In the genomic region with DNA sequence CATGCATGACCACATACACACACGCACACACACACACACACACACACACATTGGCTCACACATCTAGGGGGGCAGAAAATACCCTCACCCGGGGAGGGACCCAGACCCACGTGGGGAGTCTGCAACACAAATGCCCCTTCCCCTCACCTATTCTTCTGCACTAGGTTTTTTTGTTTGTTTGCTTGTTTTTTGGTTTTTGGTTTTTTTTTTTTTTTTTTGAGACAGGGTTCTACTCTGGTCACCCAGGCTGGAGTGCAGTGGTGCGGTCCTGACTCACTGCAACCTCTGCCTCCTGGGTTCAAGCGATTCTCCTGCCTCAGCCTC, we compare ENCODE assay signal across 13 cellular contexts. TPM values are rescaled to one million over a fixed set of nuclear protein-coding genes. Genes with fewer than 3 reads are reported as not detected.
A peak's percentile ranks its signal among the peaks of the same experiment; 100 is the strongest.
DNase-seq lines count a peak whose midpoint lies in the region; ATAC-seq and TF ChIP-seq lines count a peak whose summit lies in the region.
"Had no signal": no experiment of that assay in that cellular context is flagged by ENCODE, and none has a peak within 500 bp of the region (broad histone marks: within the 10 kb centered on the region; RNA-seq: fewer than 3 reads in every experiment).

No MANE protein-coding gene starts in this region.

- CTCF ChIA-PET in CD4-positive, alpha-beta memory T cell (lab: Charles Lee; ENCODE audit: partially characterized antibody), result interaction anchor here (0.8 to 5.4 kb wide), 7 partner anchors 8 to 157 kb away, joined by 3 to 83 read pairs (median 5); a partner anchor contains a TSS

- no peaks in the 10 kb centered on the region for H3K27me3 Mint-ChIP-seq in CD4-positive, alpha-beta memory T cell
- no peaks in the 10 kb centered on the region for H3K27me3 Mint-ChIP-seq in memory B cell

- peak; percentile 19 for ATAC-seq in GM19395 (IDR thresholded peaks at IDR 0.05; ENCODE audit: unreplicated experiment)
- peak; percentile 14 for ATAC-seq in memory B cell (ENCODE audit: low read depth)
- ATAC-seq in GM21576 (IDR thresholded peaks at IDR 0.05; ENCODE audit: unreplicated experiment), result no peak
- ATAC-seq in HG03139 (IDR thresholded peaks at IDR 0.05; ENCODE audit: unreplicated experiment), result no peak
- no peak for ATAC-seq in GM21367 (IDR thresholded peaks at IDR 0.05; ENCODE audit: unreplicated experiment)

- H3K36me3 ChIP-seq in CD4-positive, alpha-beta memory T cell (ENCODE audit: insufficient read depth, low read length), result no peaks in the 10 kb centered on the region
- no peaks in the 10 kb centered on the region for H3K36me3 ChIP-seq in Peyer's patch
- H3K36me3 ChIP-seq: tibial nerve had no signal

- peak overlapping the region in 1 of 2 donors; percentile 42 for H3K4me3 ChIP-seq in CD4-positive, alpha-beta memory T cell (ENCODE audit: low read length in 2 of 2)
- H3K4me3 ChIP-seq in Peyer's patch, result no peak overlapping the region
- H3K4me3 ChIP-seq: tibial nerve had no signal

- H3K27ac Mint-ChIP-seq in CD4-positive, alpha-beta memory T cell, result peak overlapping the region in 6 of 7 donors; percentile 53 to 95 (median 90)
- peak overlapping the region; percentile 88 for H3K27ac Mint-ChIP-seq in memory B cell

- no peaks in the 10 kb centered on the region for H3K27me3 ChIP-seq in CD4-positive, alpha-beta memory T cell (ENCODE audit: insufficient read depth, low read length)
- no peaks in the 10 kb centered on the region for H3K27me3 ChIP-seq in Peyer's patch
- H3K27me3 ChIP-seq: tibial nerve had no signal

- TF ChIP-seq POLR2A in Peyer's patch (IDR thresholded peaks at IDR 0.05), result no peak

- H3K4me1 Mint-ChIP-seq in CD4-positive, alpha-beta memory T cell, result peaks cover 15 to 32% (median 20%) of the 10 kb centered on the region in 4 donors
- peaks cover 36% of the 10 kb centered on the region for H3K4me1 Mint-ChIP-seq in memory B cell

- no peaks in the 10 kb centered on the region for H3K36me3 Mint-ChIP-seq in CD4-positive, alpha-beta memory T cell
- no peaks in the 10 kb centered on the region for H3K36me3 Mint-ChIP-seq in memory B cell

- H3K9me3 ChIP-seq in CD4-positive, alpha-beta memory T cell (ENCODE audit: control insufficient read depth in 1 of 2, low read length in 2 of 2), result no peaks in the 10 kb centered on the region
- H3K9me3 ChIP-seq in Peyer's patch, result no peaks in the 10 kb centered on the region
- H3K9me3 ChIP-seq: tibial nerve had no signal

- no peak for TF ChIP-seq CTCF in Peyer's patch (IDR thresholded peaks at IDR 0.05)

- no peaks in the 10 kb centered on the region for H3K9me3 Mint-ChIP-seq in CD4-positive, alpha-beta memory T cell
- no peaks in the 10 kb centered on the region for H3K9me3 Mint-ChIP-seq in memory B cell
- H3K9me3 Mint-ChIP-seq: nephron had no signal

- POLR2A ChIA-PET in CD4-positive, alpha-beta memory T cell (lab: Charles Lee; ENCODE audit: partially characterized antibody), result interaction anchor here (0.7 to 2.7 kb wide), 8 partner anchors 8 to 701 kb away, joined by 3 to 26 read pairs (median 6); a partner anchor contains a TSS

- DNase-seq in CD4-positive, alpha-beta memory T cell, result no peak
- DNase-seq in Peyer's patch (peak in 1 of 3 donors; percentile 50), memory B cell (ENCODE audit: low spot score in 2 of 2) (no peak), NCI-H774 (lab: John Stamatoyannopoulos, UW) (no peak)
- DNase-seq: COR-L47; effector CD8-positive, alpha-beta T cell; NCI-H524 treated with DMSO at 0.1 percent for 48 hours had no signal

- H3K4me3 Mint-ChIP-seq in CD4-positive, alpha-beta memory T cell, result peak overlapping the region; percentile 64 to 88 (median 76)
- H3K4me3 Mint-ChIP-seq in memory B cell, result peak overlapping the region; percentile 85
- H3K4me3 Mint-ChIP-seq: nephron had no signal

- intact Hi-C loops in CD4-positive, alpha-beta memory T cell (cut with micrococcal nuclease), result loop anchor here (1.0 kb wide), 1 partner anchor 29 kb away; a partner anchor contains a TSS

- peaks cover 19% of the 10 kb centered on the region for H3K4me1 ChIP-seq in CD4-positive, alpha-beta memory T cell (ENCODE audit: insufficient read depth, low read length)
- peaks cover 0 to 12% (median 4%) of the 10 kb centered on the region in 4 donors for H3K4me1 ChIP-seq in Peyer's patch
- H3K4me1 ChIP-seq: tibial nerve had no signal

- peak overlapping the region; percentile 62 for H3K27ac ChIP-seq in CD4-positive, alpha-beta memory T cell (ENCODE audit: low read depth, low read length)
- peak overlapping the region in 3 of 4 donors; percentile 50 to 80 (median 54) for H3K27ac ChIP-seq in Peyer's patch

RNA-seq across cellular contexts. Expression of a gene that starts 28.4 kb away (rescaled TPM):
- 10 to 100 TPM; 11.1 to 11.7 TPM for total RNA-seq in CD4-positive, alpha-beta memory T cell
- polyA plus RNA-seq in CD4-positive, alpha-beta memory T cell, result 1 to 10 TPM; 5.8 to 8.2 TPM
- 10 to 100 TPM; 14.4 to 40.4 (median 26.2) TPM for total RNA-seq in Peyer's patch

Comparison
In these comparisons a context has a peak if more than half of its experiments do, and no peak if none do; other contexts are left out.
1. ATAC-seq: peak in GM19395 (single experiment) and memory B cell (single experiment); none in GM21576 (single experiment), HG03139 (single experiment) and GM21367 (single experiment).